ENCODE assay signal across 8 cellular contexts in genomic region chr20:49384437-49385434, GRCh38.
DNase-seq lines count a peak whose midpoint lies in the region; FAIRE-seq and TF ChIP-seq lines count a peak whose summit lies in the region.

No MANE protein-coding gene starts in this region.

- no peak overlapping the region for H3K27ac Mint-ChIP-seq in mesothelial cell of epicardium

- H3K27ac ChIP-seq in A673 (ENCODE audit: low read depth, low read length, poor library complexity, severe bottlenecking) (no peak overlapping the region), ectodermal cell (ENCODE audit: insufficient read depth, low read depth, low read length, poor library complexity, severe bottlenecking) (peak overlapping the region; percentile 21)

- DNase-seq in A673 (ENCODE audit: low spot score) (peak; percentile 87), GM19239 (ENCODE audit: insufficient read length, low spot score) (peak; percentile 22), NCI-H460 (ENCODE audit: extremely low read depth, low read depth) (peak; percentile 67), mesothelial cell of epicardium (ENCODE audit: low spot score in 2 of 2, unreplicated experiment in 2 of 2) (peak; percentile 70 to 80), 8988T (no peak)
- DNase-seq in activated CD4-positive, alpha-beta T cell treated with anti-CD3 and anti-CD28 coated beads, Interleukin-2, amount 50 U/mL, for 48 hours: peak; percentile 81 to 86
- DNase-seq in stimulated activated CD8-positive, alpha-beta memory T cell treated with anti-CD3 and anti-CD28 coated beads, Interleukin-4, amount 100 ng/mL, for 4 hours (ENCODE audit: low read depth in 2 of 2, low spot score in 1 of 2): peak; percentile 3 to 33

- H3K9me3 ChIP-seq in A673 (ENCODE audit: low read depth, low read length, poor library complexity, severe bottlenecking) (no peaks in the 10 kb centered on the region), ectodermal cell (ENCODE audit: control insufficient read depth, low read length) (no peaks in the 10 kb centered on the region)

- H3K4me1 Mint-ChIP-seq in mesothelial cell of epicardium: peaks cover 23% of the 10 kb centered on the region

- no peaks in the 10 kb centered on the region for H3K36me3 Mint-ChIP-seq in mesothelial cell of epicardium

- no peak for FAIRE-seq in GM19239 (lab: Jason Lieb, UNC)

- H3K4me3 Mint-ChIP-seq in mesothelial cell of epicardium: no peak overlapping the region

- no TSS peak for BruUV-seq in A673 (replicated peaks; lab: Mats Ljungman, UMichigan)

- 53% methylated on average over 16 of the region's 16 CpGs for WGBS in ectodermal cell, 2 experiments

- peaks cover 20% of the 10 kb centered on the region for H3K27me3 Mint-ChIP-seq in mesothelial cell of epicardium (ENCODE audit: low read depth)

- TF ChIP-seq CTCF in A673 (conservative IDR thresholded peaks at IDR 0.05; ENCODE audit: low read depth, low read length): peak; percentile 94
- peak; percentile 78 for TF ChIP-seq CTCF in mesothelial cell of epicardium (IDR thresholded peaks at IDR 0.05; ENCODE audit: unreplicated experiment)

- CTCF ChIA-PET in A673 (lab: Charles Lee): interaction anchor here (0.9 kb wide), 1 partner anchor 99 kb away, joined by 3 read pairs; no protein-coding TSS in a partner anchor

- POLR2A ChIA-PET in A673 (lab: Charles Lee; ENCODE audit: low non-redundant PET): no interaction called here

- no peak overlapping the region for H3K4me3 ChIP-seq in A673 (ENCODE audit: low read depth, low read length, poor library complexity, severe bottlenecking)
- H3K4me3 ChIP-seq in ectodermal cell (ENCODE audit: insufficient read depth, low read depth, low read length): no peak overlapping the region

- H3K9me3 Mint-ChIP-seq in mesothelial cell of epicardium: no peaks in the 10 kb centered on the region

- H3K27me3 ChIP-seq in A673 (replicated peaks; ENCODE audit: insufficient read depth, low read depth, low read length, poor library complexity) (peaks cover 10% of the 10 kb centered on the region), ectodermal cell (ENCODE audit: control insufficient read depth, insufficient read depth, low read length, poor library complexity, severe bottlenecking) (no peaks in the 10 kb centered on the region)

- intact Hi-C loops in A673 (cut with micrococcal nuclease; ENCODE audit: unreplicated experiment): no loop called here

- H3K36me3 ChIP-seq in A673 (ENCODE audit: insufficient read depth, low read length, poor library complexity, severe bottlenecking): no peaks in the 10 kb centered on the region
- no peaks in the 10 kb centered on the region for H3K36me3 ChIP-seq in ectodermal cell (ENCODE audit: control insufficient read depth, insufficient read depth, low read length)

- no peaks in the 10 kb centered on the region for H3K4me1 ChIP-seq in A673 (ENCODE audit: insufficient read depth, low read length, poor library complexity, severe bottlenecking)
- peaks cover 4% of the 10 kb centered on the region for H3K4me1 ChIP-seq in ectodermal cell (ENCODE audit: control insufficient read depth, insufficient read depth, low read length)
